Comparison of ENCODE assay signal across 21 cellular contexts in genomic region chr6:73078333-73078732, GRCh38.
"Had no signal": no experiment of that assay in that cellular context is flagged by ENCODE, and none has a peak within 500 bp of the region (broad histone marks: within the 10 kb centered on the region; RNA-seq: fewer than 3 reads in every experiment).

No MANE protein-coding gene starts in this region.

- FAIRE-seq: HTR-8/SVneo, K562 had no signal

- H3K27me3 ChIP-seq: Peyer's patch, SJCRH30 had no signal

- H3K9me3 ChIP-seq: Peyer's patch, SJCRH30 had no signal

- ATAC-seq: K562, Right ventricle myocardium inferior had no signal

- DNase-seq: Kasumi-1, MM.1S, NCI-H1092 treated with DMSO at 0.1 percent for 48 hours, NCI-H1436, NCI-H187, NCI-H2029, NCI-H2081 treated with DMSO at 0.1 percent for 48 hours, NCI-H2171, NCI-H446, NCI-H510A treated with DMSO at 0.1 percent for 48 hours, NCI-H69, NCI-H774, Peyer's patch, SHP77 treated with DMSO at 0.1 percent for 48 hours, SJCRH30 had no signal

- H3K4me2 ChIP-seq: KMS-11 had no signal

- H3K4me3 ChIP-seq: K562, Peyer's patch, SJCRH30, SK-N-MC had no signal

- H3K9ac ChIP-seq: KMS-11 had no signal

- H3K36me3 ChIP-seq: Peyer's patch, SJCRH30 had no signal

- H3K27ac ChIP-seq: HL-60, KMS-11, Peyer's patch, SJCRH30, SK-N-MC had no signal

- H3K4me1 ChIP-seq: Peyer's patch, SJCRH30 had no signal
